Comparison of ENCODE assay signal across 1 cellular context in the genomic region with DNA sequence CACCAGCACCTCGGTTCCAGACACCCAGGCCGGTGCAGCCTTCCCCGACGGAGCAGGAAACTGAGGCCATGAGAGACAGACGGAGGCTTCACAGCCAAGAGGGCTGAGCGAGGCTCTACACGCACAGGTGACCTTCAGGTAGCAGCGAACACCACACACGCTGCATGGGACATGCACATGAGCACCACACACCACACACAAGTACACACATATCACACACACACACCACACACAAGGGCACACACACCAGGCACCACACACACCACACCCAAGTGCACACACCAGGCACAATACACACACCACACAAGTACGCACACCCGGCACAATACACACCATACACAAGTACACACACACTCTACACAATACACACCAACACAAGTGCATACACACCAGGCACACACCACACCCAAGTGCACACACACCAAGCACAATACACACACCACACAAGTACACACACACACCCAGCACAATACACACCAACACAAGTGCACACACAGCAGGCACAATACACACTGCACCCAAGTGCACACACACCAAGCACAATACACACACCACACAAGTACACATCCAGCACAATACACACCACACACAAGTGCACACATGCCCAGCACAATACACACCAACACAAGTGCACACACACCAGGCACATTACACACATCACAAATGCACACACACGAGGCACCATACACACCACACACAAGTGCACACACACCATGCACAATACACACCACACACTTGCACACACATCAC.
TF ChIP-seq lines count a peak whose summit lies in the region.

No MANE protein-coding gene starts in this region.

TF ChIP-seq in H1, 55 proteins besides CTCF, POLR2A, EP300 and RAD21:
- TF ChIP-seq RXRA (IDR thresholded peaks at IDR 0.05; ENCODE audit: insufficient read depth, low read depth, low read length), result no peak
- TF ChIP-seq NANOG (IDR thresholded peaks at IDR 0.05; ENCODE audit: insufficient read depth, low read depth, low read length, poor library complexity, severe bottlenecking), result no peak
- TF ChIP-seq JUND (IDR thresholded peaks at IDR 0.05; ENCODE audit: low read length), result no peak
- no peak for TF ChIP-seq BCL11A (IDR thresholded peaks at IDR 0.05; ENCODE audit: low read depth in 2 of 2, low read length in 2 of 2)
- TF ChIP-seq EGR1 (IDR thresholded peaks at IDR 0.05; ENCODE audit: borderline replicate concordance, low read depth, low read length), result no peak
- no peak for TF ChIP-seq EZH2 (IDR thresholded peaks at IDR 0.05; ENCODE audit: low read depth, low read length, severe bottlenecking)
- no peak for TF ChIP-seq CHD1 (IDR thresholded peaks at IDR 0.05; ENCODE audit: low read depth, low read length)
- no peak for TF ChIP-seq ZNF274 (IDR thresholded peaks at IDR 0.05; ENCODE audit: borderline replicate concordance, extremely low read depth, low read length)
